ENCODE assay signal across 8 cellular contexts in genomic region chrX:49002091-49002935, GRCh38. TPM values are rescaled to one million over a fixed set of nuclear protein-coding genes. Genes with fewer than 3 reads are reported as not detected.
A peak's percentile ranks its signal among the peaks of the same experiment; 100 is the strongest.
DNase-seq lines count a peak whose midpoint lies in the region; ATAC-seq, FAIRE-seq and TF ChIP-seq lines count a peak whose summit lies in the region.

Gene GRIPAP1 (minus strand): TSS chrX:49002264. CDS start chrX:49002229, 35 bp downstream.

- FAIRE-seq in kidney (lab: Jason Lieb, UNC), result peak; percentile 89

- H3K9me3 ChIP-seq in kidney (ENCODE audit: control insufficient read depth in 1 of 2, low read length in 2 of 2), result no peaks in the 10 kb centered on the region

- no peak for TF ChIP-seq CTCF in kidney (IDR thresholded peaks at IDR 0.05; ENCODE audit: borderline replicate concordance, extremely low read depth, insufficient read depth)

- peak; percentile 86 for ATAC-seq in HG03280 (IDR thresholded peaks at IDR 0.05; ENCODE audit: unreplicated experiment)

- peak within 1 kb of the TSS; percentile 90 to 94 for H3K27ac ChIP-seq in kidney (ENCODE audit: low read depth in 2 of 2, low read length in 2 of 2)

- DNase-seq in AG08396 (ENCODE audit: low spot score) (peak; percentile 88), NCI-H460 (ENCODE audit: extremely low read depth, low read depth) (peak; percentile 89), cerebellum (ENCODE audit: low spot score) (peak; percentile 73), kidney (peak; percentile 85)
- DNase-seq in activated CD4-positive, CD25-positive, alpha-beta regulatory T cell treated with anti-CD3 and anti-CD28 coated beads, Interleukin-2, amount 50 U/mL, for 72 hours, result peak; percentile 68
- DNase-seq in stimulated activated CD4-positive, alpha-beta T cell treated with anti-CD3 and anti-CD28 coated beads, Interleukin-15, amount 100 ng/mL, for 24 hours, result peak; percentile 78

- in situ Hi-C loops in GM18951 (cut with MboI; ENCODE audit: low sequenced_read_pairs, unreplicated experiment), result no loop called here

- H3K4me1 ChIP-seq in kidney (ENCODE audit: control insufficient read depth in 1 of 2, insufficient read depth in 1 of 2, low read depth in 1 of 2, low read length in 2 of 2), result peaks cover 0 to 6% of the 10 kb centered on the region in 2 donors

- peak; percentile 75 for TF ChIP-seq POLR2A in GM18951 (IDR thresholded peaks at IDR 0.05; ENCODE audit: extremely low read depth, insufficient read depth, insufficient read length)

- H3K9ac ChIP-seq in kidney (ENCODE audit: low read length in 2 of 2), result peak within 1 kb of the TSS; percentile 77 to 81

- peak within 1 kb of the TSS; percentile 92 to 97 for H3K4me3 ChIP-seq in kidney (ENCODE audit: low read length in 2 of 2)

- peaks cover 3 to 4% of the 10 kb centered on the region in 2 donors for H3K36me3 ChIP-seq in kidney (ENCODE audit: control insufficient read depth in 1 of 2, insufficient read depth in 2 of 2, low read length in 2 of 2)

- intact Hi-C loops in kidney (cut with DNase I), result no loop called here

RNA-seq across cellular contexts. Expression of gene GRIPAP1, which starts in this region (rescaled TPM):
- total RNA-seq in NCI-H460 (2014; rRNA removed; shearing (Covaris generic)), result 31.6 and 33.1 TPM in 2 replicates
- polyA plus RNA-seq in NCI-H460 (2014; cell fraction: nucleus; rRNA removed), result 78.7 and 80.9 TPM in 2 replicates
- total RNA-seq in cerebellum (25.6 TPM), kidney (52.8 TPM)
- 24.0 TPM for polyA plus RNA-seq in kidney (ENCODE audit: insufficient read depth, low read depth, low replicate concordance)

Comparison
In these comparisons a context has a peak if more than half of its experiments do, and no peak if none do; other contexts are left out.
1. Peak in every context shown above with its lines: DNase-seq, ATAC-seq, H3K4me3 ChIP-seq and H3K27ac ChIP-seq.